8 cellular contexts compared by ENCODE assay signal in the genomic region with DNA sequence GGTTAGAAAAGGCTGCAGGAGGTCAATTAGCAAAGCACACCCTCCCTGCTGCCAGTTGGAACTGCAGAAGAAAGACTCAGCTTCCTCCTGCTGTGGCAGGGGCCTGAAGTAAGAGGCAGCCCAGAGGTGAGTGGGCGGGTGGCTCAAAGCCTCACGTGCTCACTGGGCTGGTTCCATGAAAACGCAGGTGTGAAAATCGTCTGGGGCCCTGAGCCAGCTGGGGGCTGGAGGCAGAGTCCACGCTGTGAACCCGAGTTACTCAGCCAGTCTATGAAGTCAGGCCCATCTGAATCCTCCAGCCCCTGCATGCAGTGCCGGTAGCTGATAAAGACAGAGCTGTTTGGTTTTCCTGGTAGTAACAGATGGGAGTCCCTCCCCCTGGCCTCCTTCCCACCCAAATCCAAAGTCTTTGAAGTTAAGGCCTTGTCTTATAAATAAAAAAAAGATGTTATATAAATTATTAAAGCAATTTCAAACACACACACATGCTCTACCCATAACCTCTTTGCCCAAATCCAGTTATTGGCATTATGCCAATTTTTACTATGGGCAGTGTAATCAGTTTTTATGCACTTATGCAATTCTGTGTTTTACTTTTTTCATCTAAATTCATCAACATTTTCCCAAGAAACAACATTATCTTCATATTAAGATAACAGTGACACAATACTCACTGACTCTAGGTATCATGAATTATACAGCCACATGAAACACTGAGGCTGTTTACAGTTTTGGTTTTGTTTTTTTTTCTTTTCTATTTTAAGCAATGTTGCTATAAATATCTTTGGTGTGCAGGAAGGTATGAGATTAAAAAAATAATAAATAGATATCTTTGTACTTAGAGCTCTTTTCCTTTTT. TPM values are rescaled to one million over a fixed set of nuclear protein-coding genes. Genes with fewer than 3 reads are reported as not detected.
DNase-seq lines count a peak whose midpoint lies in the region; ATAC-seq and TF ChIP-seq lines count a peak whose summit lies in the region.

No MANE protein-coding gene starts in this region.

- H3K4me1 ChIP-seq in hepatocyte (ENCODE audit: insufficient read depth), result peaks cover 22% of the 10 kb centered on the region

- no peaks in the 10 kb centered on the region for H3K9me3 ChIP-seq in hepatocyte (ENCODE audit: low read depth)

- peaks cover 89% of the 10 kb centered on the region for H3K79me2 ChIP-seq in hepatocyte

- no peaks in the 10 kb centered on the region for H3K27me3 ChIP-seq in hepatocyte

- H3K4me3 ChIP-seq in hepatocyte, result no peak overlapping the region

- TF ChIP-seq POLR2A in Raji (IDR thresholded peaks at IDR 0.05; ENCODE audit: insufficient read depth, low read depth, low read length), result peak; percentile 71

- peak overlapping the region; percentile 48 for H3K4me2 ChIP-seq in hepatocyte

- no peaks in the 10 kb centered on the region for H3K9me2 ChIP-seq in hepatocyte (replicated peaks; ENCODE audit: insufficient read depth)

- H3K27me3 Mint-ChIP-seq in activated naive CD8-positive, alpha-beta T cell treated with anti-CD3 and anti-CD28 coated beads for 36 hours, result no peaks in the 10 kb centered on the region

- H3K9me3 Mint-ChIP-seq in activated naive CD8-positive, alpha-beta T cell treated with anti-CD3 and anti-CD28 coated beads for 36 hours, result peaks cover 2% of the 10 kb centered on the region

- H3K27ac ChIP-seq in hepatocyte, result peak overlapping the region; percentile 90

- H2AFZ ChIP-seq in hepatocyte, result no peak overlapping the region

- DNase-seq in DMS153 treated with DMSO at 0.1 percent for 48 hours (lab: John Stamatoyannopoulos, UW; ENCODE audit: unreplicated experiment) (peak; percentile 56), hepatocyte (ENCODE audit: low spot score) (peak; percentile 95), DMS114 treated with DMSO at 0.1 percent for 48 hours (lab: John Stamatoyannopoulos, UW; ENCODE audit: unreplicated experiment) (no peak)
- DNase-seq in activated naive CD8-positive, alpha-beta T cell treated with anti-CD3 and anti-CD28 coated beads for 36 hours, result peak; percentile 85
- DNase-seq in stimulated activated CD4-positive, alpha-beta T cell treated with anti-CD3 and anti-CD28 coated beads, Interleukin-12 subunit alpha, Interleukin-12 subunit beta, amount 100 ng/mL, for 48 hours (ENCODE audit: low read depth in 2 of 3, low spot score in 1 of 3), result peak in 2 of 3 donors; percentile 62 to 78

- H3K36me3 Mint-ChIP-seq in activated naive CD8-positive, alpha-beta T cell treated with anti-CD3 and anti-CD28 coated beads for 36 hours, result peaks cover 12% of the 10 kb centered on the region

- H3K36me3 ChIP-seq in hepatocyte (replicated peaks; ENCODE audit: insufficient read depth, low read depth), result no peaks in the 10 kb centered on the region

- H4K20me1 ChIP-seq in hepatocyte (ENCODE audit: insufficient read depth, poor library complexity, severe bottlenecking), result peaks cover 31% of the 10 kb centered on the region

- WGBS in hepatocyte (ENCODE audit: low lambda C conversion rate, missing lambda C conversion rate), result 4% methylated on average over 7 of the region's 7 CpGs

- peak; percentile 41 for ATAC-seq in GM19455 (IDR thresholded peaks at IDR 0.05; ENCODE audit: unreplicated experiment)
- peak; percentile 39 for ATAC-seq in HG03565 (IDR thresholded peaks at IDR 0.05; ENCODE audit: unreplicated experiment)

- no peak for TF ChIP-seq CTCF in hepatocyte (IDR thresholded peaks at IDR 0.05; ENCODE audit: poor library complexity)

- peaks cover 63% of the 10 kb centered on the region for H3K4me1 Mint-ChIP-seq in activated naive CD8-positive, alpha-beta T cell treated with anti-CD3 and anti-CD28 coated beads for 36 hours

- H3K27ac Mint-ChIP-seq in activated naive CD8-positive, alpha-beta T cell treated with anti-CD3 and anti-CD28 coated beads for 36 hours, result peak overlapping the region; percentile 86

- H3K4me3 Mint-ChIP-seq in activated naive CD8-positive, alpha-beta T cell treated with anti-CD3 and anti-CD28 coated beads for 36 hours, result peak overlapping the region; percentile 32

RNA-seq across cellular contexts. Expression of gene PNMA1, which starts 57.9 kb away (rescaled TPM):
- total RNA-seq in activated naive CD8-positive, alpha-beta T cell treated with anti-CD3 and anti-CD28 coated beads for 36 hours, result 10 to 100 TPM; 26.6 to 28.3 TPM
- 23.0 and 27.3 TPM in 2 replicates for total RNA-seq in hepatocyte
- 41.2 and 45.7 TPM in 2 replicates for polyA plus RNA-seq in hepatocyte
